Comparison of ENCODE assay signal across 14 cellular contexts in genomic region chr6:136334853-136335252, GRCh38. TPM values are rescaled to one million over a fixed set of nuclear protein-coding genes. Genes with fewer than 3 reads are reported as not detected.
DNase-seq lines count a peak whose midpoint lies in the region; ATAC-seq, FAIRE-seq and TF ChIP-seq lines count a peak whose summit lies in the region.
"Had no signal": no experiment of that assay in that cellular context is flagged by ENCODE, and none has a peak within 500 bp of the region (broad histone marks: within the 10 kb centered on the region; RNA-seq: fewer than 3 reads in every experiment).

No MANE protein-coding gene starts in this region.

- H3K4me2 ChIP-seq in GM12878 (ENCODE audit: control insufficient read depth, insufficient read depth), result no peak overlapping the region

- DNase-seq in G401 (ENCODE audit: low spot score), result peak; percentile 13
- peak; percentile 10 for DNase-seq in Jurkat, Clone E6-1 (ENCODE audit: low read depth, low spot score)
- no peak for DNase-seq in GM12878 (ENCODE audit: low read depth, low spot score)
- no peak for DNase-seq in mucosa of descending colon
- no peak for DNase-seq in activated CD8-positive, alpha-beta memory T cell treated with anti-CD3 and anti-CD28 coated beads, Interleukin-2, amount 50 U/mL, for 48 hours
- DNase-seq in cerebellar cortex (ENCODE audit: low spot score), result no peak
- DNase-seq: activated CD4-positive, alpha-beta memory T cell treated with anti-CD3 and anti-CD28 coated beads for 36 hours; activated gamma-delta T cell; GOT3; NCI-H2171 treated with DMSO at 0.1 percent for 48 hours; Peyer's patch had no signal

- H3K4me3 ChIP-seq in Jurkat, Clone E6-1 (ENCODE audit: low read length), result no peak overlapping the region
- H3K4me3 ChIP-seq in GM12878 (no peak overlapping the region), mucosa of descending colon (no peak overlapping the region)
- H3K4me3 ChIP-seq: Peyer's patch, tibial nerve had no signal

- no peak overlapping the region for H2AFZ ChIP-seq in GM12878 (ENCODE audit: control insufficient read depth, low read depth, low read length)

- no peak for FAIRE-seq in GM12878 (lab: Jason Lieb, UNC)

- H3K4me1 ChIP-seq in GM12878 (ENCODE audit: control insufficient read depth, insufficient read depth, low read length), result no peaks in the 10 kb centered on the region
- no peaks in the 10 kb centered on the region for H3K4me1 ChIP-seq in mucosa of descending colon (ENCODE audit: low read depth)
- H3K4me1 ChIP-seq: Peyer's patch, tibial nerve had no signal

- in situ Hi-C loops in G401 (cut with HindIII; ENCODE audit: low sequenced_read_pairs) (no loop called here), GM12878 (cut with MboI) (no loop called here)

- no peaks in the 10 kb centered on the region for H3K36me3 ChIP-seq in GM12878 (ENCODE audit: control insufficient read depth in 2 of 2, insufficient read depth in 2 of 2, low read length in 1 of 2)
- no peaks in the 10 kb centered on the region for H3K36me3 ChIP-seq in mucosa of descending colon (ENCODE audit: low read depth)
- H3K36me3 ChIP-seq: Peyer's patch, tibial nerve had no signal

- TF ChIP-seq POLR2A in GM12878 (IDR thresholded peaks at IDR 0.05; ENCODE audit: low read depth, low read length), result no peak

- SMC1A ChIA-PET in GM12878 (lab: Charles Lee; ENCODE audit: uncharacterized antibody, unreplicated experiment), result interaction anchor here (1.7 kb wide), 1 partner anchor 9 kb away, joined by 4 read pairs; no protein-coding TSS in a partner anchor

- no peak for TF ChIP-seq RAD21 in GM12878 (IDR thresholded peaks at IDR 0.05; ENCODE audit: insufficient read depth, low read depth, low read length)

- 19% methylated on average over 9 of the region's 9 CpGs for WGBS in GM12878 (ENCODE audit: insufficient coverage, insufficient replicate concordance, low lambda C conversion rate, missing lambda C conversion rate)

- TF ChIP-seq CTCF in GM12878 (IDR thresholded peaks at IDR 0.05 in 2 of 3, conservative IDR thresholded peaks at IDR 0.05 in 1 of 3; ENCODE audit: control insufficient read depth in 2 of 3, extremely low read depth in 1 of 3, insufficient read depth in 1 of 3, low read depth in 3 of 3, low read length in 3 of 3) (0 out of 6 replicates have a peak, but pooled peaks of 1 of the 3 experiments have one; percentile 29), mucosa of descending colon (IDR thresholded peaks at IDR 0.05) (no peak)

- no TSS peak for BruUV-seq in GM12878 (replicated peaks; lab: Mats Ljungman, UMichigan)

- intact Hi-C loops in GM12878 (cut with micrococcal nuclease; ENCODE audit: unreplicated experiment), result no loop called here
- intact Hi-C loops in mucosa of descending colon (cut with DNase I, micrococcal nuclease), result no loop called here

- H3K79me2 ChIP-seq in GM12878 (ENCODE audit: control insufficient read depth, insufficient read depth, low read length), result no peaks in the 10 kb centered on the region

- no peaks in the 10 kb centered on the region; a peak in 2 of 4 replicates for H3K27me3 ChIP-seq in GM12878 (replicated peaks in 1 of 2; ENCODE audit: control insufficient read depth in 2 of 2, insufficient read depth in 2 of 2, low read length in 1 of 2)
- H3K27me3 ChIP-seq: Peyer's patch, tibial nerve had no signal

- TF ChIP-seq EP300 in GM12878 (IDR thresholded peaks at IDR 0.05; ENCODE audit: borderline replicate concordance in 1 of 2, control insufficient read depth in 1 of 2, low read depth in 2 of 2, low read length in 2 of 2), result no peak

- ATAC-seq in GM12878, result peak; percentile 64
- peak; percentile 14 for ATAC-seq in mucosa of descending colon
- ATAC-seq in GM18519 (IDR thresholded peaks at IDR 0.05; ENCODE audit: low FRiP score, unreplicated experiment), result no peak
- no peak for ATAC-seq in HG02759 (IDR thresholded peaks at IDR 0.05; ENCODE audit: unreplicated experiment)

- H3K27ac ChIP-seq in GM12878 (ENCODE audit: control insufficient read depth, insufficient read depth), result no peak overlapping the region
- H3K27ac ChIP-seq: Peyer's patch, tibial nerve had no signal

- RAD21 ChIA-PET in GM12878 (lab: Charles Lee; ENCODE audit: unreplicated experiment), result no interaction called here

- CTCF ChIA-PET in GM12878 (lab: Yijun Ruan, JAX), result no interaction called here

- H4K20me1 ChIP-seq in GM12878 (ENCODE audit: control insufficient read depth, insufficient read depth), result no peaks in the 10 kb centered on the region

- H3K9me3 ChIP-seq in GM12878 (replicated peaks; ENCODE audit: control insufficient read depth, insufficient read depth, low read length) (no peaks in the 10 kb centered on the region), mucosa of descending colon (no peaks in the 10 kb centered on the region)
- H3K9me3 ChIP-seq: Peyer's patch, tibial nerve had no signal

- POLR2A ChIA-PET in GM12878 (lab: Charles Lee), result no interaction called here

- H3K9ac ChIP-seq in GM12878 (ENCODE audit: control insufficient read depth, insufficient read depth, low read length), result no peak overlapping the region

TF ChIP-seq in GM12878, 131 proteins besides CTCF, POLR2A, EP300 and RAD21:
- TF ChIP-seq, protein P1, sequence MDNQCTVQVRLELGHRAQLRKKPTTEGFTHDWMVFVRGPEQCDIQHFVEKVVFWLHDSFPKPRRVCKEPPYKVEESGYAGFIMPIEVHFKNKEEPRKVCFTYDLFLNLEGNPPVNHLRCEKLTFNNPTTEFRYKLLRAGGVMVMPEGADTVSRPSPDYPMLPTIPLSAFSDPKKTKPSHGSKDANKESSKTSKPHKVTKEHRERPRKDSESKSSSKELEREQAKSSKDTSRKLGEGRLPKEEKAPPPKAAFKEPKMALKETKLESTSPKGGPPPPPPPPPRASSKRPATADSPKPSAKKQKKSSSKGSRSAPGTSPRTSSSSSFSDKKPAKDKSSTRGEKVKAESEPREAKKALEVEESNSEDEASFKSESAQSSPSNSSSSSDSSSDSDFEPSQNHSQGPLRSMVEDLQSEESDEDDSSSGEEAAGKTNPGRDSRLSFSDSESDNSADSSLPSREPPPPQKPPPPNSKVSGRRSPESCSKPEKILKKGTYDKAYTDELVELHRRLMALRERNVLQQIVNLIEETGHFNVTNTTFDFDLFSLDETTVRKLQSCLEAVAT (IDR thresholded peaks at IDR 0.05), result no peak
- TF ChIP-seq SUPT20H (IDR thresholded peaks at IDR 0.05; ENCODE audit: borderline replicate concordance, control insufficient read depth, low read depth, low read length), result no peak
- TF ChIP-seq, protein P2, sequence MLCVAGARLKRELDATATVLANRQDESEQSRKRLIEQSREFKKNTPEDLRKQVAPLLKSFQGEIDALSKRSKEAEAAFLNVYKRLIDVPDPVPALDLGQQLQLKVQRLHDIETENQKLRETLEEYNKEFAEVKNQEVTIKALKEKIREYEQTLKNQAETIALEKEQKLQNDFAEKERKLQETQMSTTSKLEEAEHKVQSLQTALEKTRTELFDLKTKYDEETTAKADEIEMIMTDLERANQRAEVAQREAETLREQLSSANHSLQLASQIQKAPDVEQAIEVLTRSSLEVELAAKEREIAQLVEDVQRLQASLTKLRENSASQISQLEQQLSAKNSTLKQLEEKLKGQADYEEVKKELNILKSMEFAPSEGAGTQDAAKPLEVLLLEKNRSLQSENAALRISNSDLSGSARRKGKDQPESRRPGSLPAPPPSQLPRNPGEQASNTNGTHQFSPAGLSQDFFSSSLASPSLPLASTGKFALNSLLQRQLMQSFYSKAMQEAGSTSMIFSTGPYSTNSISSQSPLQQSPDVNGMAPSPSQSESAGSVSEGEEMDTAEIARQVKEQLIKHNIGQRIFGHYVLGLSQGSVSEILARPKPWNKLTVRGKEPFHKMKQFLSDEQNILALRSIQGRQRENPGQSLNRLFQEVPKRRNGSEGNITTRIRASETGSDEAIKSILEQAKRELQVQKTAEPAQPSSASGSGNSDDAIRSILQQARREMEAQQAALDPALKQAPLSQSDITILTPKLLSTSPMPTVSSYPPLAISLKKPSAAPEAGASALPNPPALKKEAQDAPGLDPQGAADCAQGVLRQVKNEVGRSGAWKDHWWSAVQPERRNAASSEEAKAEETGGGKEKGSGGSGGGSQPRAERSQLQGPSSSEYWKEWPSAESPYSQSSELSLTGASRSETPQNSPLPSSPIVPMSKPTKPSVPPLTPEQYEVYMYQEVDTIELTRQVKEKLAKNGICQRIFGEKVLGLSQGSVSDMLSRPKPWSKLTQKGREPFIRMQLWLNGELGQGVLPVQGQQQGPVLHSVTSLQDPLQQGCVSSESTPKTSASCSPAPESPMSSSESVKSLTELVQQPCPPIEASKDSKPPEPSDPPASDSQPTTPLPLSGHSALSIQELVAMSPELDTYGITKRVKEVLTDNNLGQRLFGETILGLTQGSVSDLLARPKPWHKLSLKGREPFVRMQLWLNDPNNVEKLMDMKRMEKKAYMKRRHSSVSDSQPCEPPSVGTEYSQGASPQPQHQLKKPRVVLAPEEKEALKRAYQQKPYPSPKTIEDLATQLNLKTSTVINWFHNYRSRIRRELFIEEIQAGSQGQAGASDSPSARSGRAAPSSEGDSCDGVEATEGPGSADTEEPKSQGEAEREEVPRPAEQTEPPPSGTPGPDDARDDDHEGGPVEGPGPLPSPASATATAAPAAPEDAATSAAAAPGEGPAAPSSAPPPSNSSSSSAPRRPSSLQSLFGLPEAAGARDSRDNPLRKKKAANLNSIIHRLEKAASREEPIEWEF (IDR thresholded peaks at IDR 0.05; ENCODE audit: insufficient replicate concordance, low read depth, low read length), result no peak

RNA-seq across cellular contexts. Expression of gene BCLAF1, which starts 45.2 kb away (rescaled TPM):
- 41.0 and 65.5 TPM in 2 replicates for total RNA-seq in G401 (2014; rRNA removed; shearing (Covaris generic))
- polyA plus RNA-seq in Jurkat, Clone E6-1 (2012; ENCODE audit: insufficient read depth, insufficient read length), result 112 TPM
- 432 and 455 TPM in 2 replicates for total RNA-seq in GM12878 (2013; cell fraction: nucleolus; rRNA removed)
- total RNA-seq in GM12878 (2014; rRNA removed) (94.1 and 115 TPM in 2 replicates), GM12878 (2014; rRNA removed; fragmentation: Illumina TruSeq; extraction: Trizol) (219 TPM in 2 replicates), GM12878 (2021) (139 and 154 TPM in 2 replicates), mucosa of descending colon (100 to 1,000 TPM; 111 to 130 (median 123) TPM)
- polyA plus RNA-seq in GM12878 (2011; ENCODE audit: low read depth), result 30.6 TPM
- polyA plus RNA-seq in GM12878 (2011; rRNA removed) (111 and 160 TPM in 2 replicates), GM12878 (2014; fragmentation: Illumina TruSeq; extraction: Trizol) (223 and 237 TPM in 2 replicates), GM12878 (2014; fragmentation: Nextera tagmentation; extraction: Ambion mirVana) (10 to 100 TPM; 56.0 to 62.1 TPM), GM12878 (2014; rRNA removed) (77.0 and 87.9 TPM in 2 replicates), GM12878 (2016; fragmentation: Nextera tagmentation; extraction: Ambion mirVana) (100 to 1,000 TPM; 117 to 122 TPM)
- 37.2 and 38.3 TPM in 2 replicates for polyA plus RNA-seq in GM12878 (2011; cell fraction: cytosol; rRNA removed)
- polyA plus RNA-seq in GM12878 (2011; cell fraction: nucleus; rRNA removed), result 128 and 129 TPM in 2 replicates
- 45.4 and 59.9 TPM in 2 replicates for polyA plus RNA-seq in GM12878 (2012)
- 115 and 161 TPM in 2 replicates for polyA minus RNA-seq in GM12878 (2011; rRNA and poly(A)+ RNA removed)
- polyA minus RNA-seq in GM12878 (2011; cell fraction: cytosol; rRNA and poly(A)+ RNA removed), result 50.0 and 64.0 TPM in 2 replicates
- polyA minus RNA-seq in GM12878 (2011; cell fraction: nucleus; rRNA and poly(A)+ RNA removed), result 129 and 170 TPM in 2 replicates

Comparison
In these comparisons a context has a peak if more than half of its experiments do, and no peak if none do; other contexts are left out.
1. DNase-seq: peak in G401 (single experiment) and Jurkat, Clone E6-1 (single experiment); none in GM12878 (single experiment), mucosa of descending colon (0 of 3), activated CD8-positive, alpha-beta memory T cell treated with anti-CD3 and anti-CD28 coated beads, Interleukin-2, amount 50 U/mL, for 48 hours (single experiment) and cerebellar cortex (single experiment).
2. ATAC-seq: peak in GM12878 (single experiment) and mucosa of descending colon (single experiment); none in GM18519 (single experiment) and HG02759 (single experiment).